In the genomic region with DNA sequence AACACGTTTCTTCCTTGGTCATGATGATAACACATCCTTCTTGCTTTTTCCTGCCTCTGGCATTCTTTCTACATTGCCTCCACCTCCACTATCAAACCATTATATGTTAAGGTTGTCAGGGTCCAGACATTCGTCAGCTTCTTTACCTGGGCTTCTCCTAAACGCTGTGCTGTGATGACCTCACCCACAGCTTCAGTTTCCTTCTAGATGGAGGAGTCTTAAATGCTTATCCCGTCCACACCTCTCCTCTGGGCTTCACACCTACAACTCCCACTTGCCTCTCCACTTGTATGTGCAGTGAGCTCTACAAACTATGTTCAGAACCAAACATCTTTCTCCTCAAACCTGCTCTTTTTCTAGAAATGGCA, we compare ENCODE assay signal across 8 cellular contexts. TPM values are rescaled to one million over a fixed set of nuclear protein-coding genes. Genes with fewer than 3 reads are reported as not detected.
DNase-seq lines count a peak whose midpoint lies in the region; ATAC-seq and TF ChIP-seq lines count a peak whose summit lies in the region.

No MANE protein-coding gene starts in this region.

- peaks cover 31% of the 10 kb centered on the region for H3K36me3 ChIP-seq in KOPT-K1 (ENCODE audit: insufficient read depth, low read length)
- peaks cover 0 to 17% (median 1%) of the 10 kb centered on the region in 4 donors for H3K36me3 ChIP-seq in esophagus muscularis mucosa
- peaks cover 6% of the 10 kb centered on the region for H3K36me3 ChIP-seq in smooth muscle cell (ENCODE audit: low read depth)

- peaks cover 22 to 35% (median 34%) of the 10 kb centered on the region in 4 donors for H3K4me1 ChIP-seq in esophagus muscularis mucosa
- peaks cover 18% of the 10 kb centered on the region for H3K4me1 ChIP-seq in smooth muscle cell (ENCODE audit: low read depth)

- H4K20me1 ChIP-seq in smooth muscle cell (ENCODE audit: low read depth), result peaks cover 22% of the 10 kb centered on the region

- H3K79me2 ChIP-seq in smooth muscle cell (ENCODE audit: low read depth), result peaks cover 32% of the 10 kb centered on the region

- H3F3A ChIP-seq in smooth muscle cell (ENCODE audit: low read depth), result peaks cover 5% of the 10 kb centered on the region

- TF ChIP-seq CTCF in esophagus muscularis mucosa (IDR thresholded peaks at IDR 0.05) (no peak), smooth muscle cell (IDR thresholded peaks at IDR 0.05; ENCODE audit: borderline replicate concordance, insufficient read depth, poor library complexity, severe bottlenecking) (no peak)

- no peak for TF ChIP-seq POLR2A in esophagus muscularis mucosa (IDR thresholded peaks at IDR 0.05; ENCODE audit: low read depth)

- intact Hi-C loops in esophagus muscularis mucosa (cut with DNase I), result loop anchor here (5.0 to 10.0 kb wide), 2 partner anchors 170 to 663 kb away; partner anchors contain the start of gene NABP1

- no peak for TF ChIP-seq EP300 in esophagus muscularis mucosa (IDR thresholded peaks at IDR 0.05)

- H3K27me3 ChIP-seq in esophagus muscularis mucosa (no peaks in the 10 kb centered on the region), smooth muscle cell (ENCODE audit: low read depth) (no peaks in the 10 kb centered on the region)

- H3K9me3 ChIP-seq in KOPT-K1 (ENCODE audit: insufficient read depth, low read length, poor library complexity, severe bottlenecking) (no peaks in the 10 kb centered on the region), esophagus muscularis mucosa (no peaks in the 10 kb centered on the region), smooth muscle cell (replicated peaks; ENCODE audit: low read depth) (no peaks in the 10 kb centered on the region)

- 36% methylated on average over 4 of the region's 4 CpGs for WGBS in esophagus muscularis mucosa
- WGBS in smooth muscle cell (ENCODE audit: low lambda C conversion rate), result 30% methylated on average over 4 of the region's 4 CpGs

- peak overlapping the region; percentile 88 for H3K9ac ChIP-seq in smooth muscle cell (ENCODE audit: low read depth)

- H3K4me3 ChIP-seq in esophagus muscularis mucosa (peak overlapping the region; percentile 77 to 89 (median 84)), smooth muscle cell (peak overlapping the region; percentile 83)

- peak overlapping the region; percentile 82 for H3K27ac ChIP-seq in KOPT-K1 (ENCODE audit: low read depth, low read length, poor library complexity, severe bottlenecking)
- H3K27ac ChIP-seq in esophagus muscularis mucosa (replicated peaks in 1 of 4), result peak overlapping the region; percentile 84 to 96 (median 91)
- H3K27ac ChIP-seq in smooth muscle cell (ENCODE audit: low read depth), result peak overlapping the region; percentile 96

- peak overlapping the region; percentile 93 for H2AFZ ChIP-seq in smooth muscle cell (ENCODE audit: low read depth)

- DNase-seq in esophagus muscularis mucosa (ENCODE audit: extremely low spot score), result no peak
- DNase-seq in smooth muscle cell (lab: John Stamatoyannopoulos, UW; ENCODE audit: unreplicated experiment), result no peak
- DNase-seq in NCI-H2171 (lab: John Stamatoyannopoulos, UW), result no peak
- no peak for DNase-seq in NCI-H1092 treated with DMSO at 0.1 percent for 48 hours (lab: John Stamatoyannopoulos, UW)

- ATAC-seq in GM18907 (IDR thresholded peaks at IDR 0.05; ENCODE audit: unreplicated experiment) (peak; percentile 3), HG02759 (IDR thresholded peaks at IDR 0.05; ENCODE audit: unreplicated experiment) (no peak), GM19324 (IDR thresholded peaks at IDR 0.05; ENCODE audit: low FRiP score, unreplicated experiment) (no peak)

- H3K4me2 ChIP-seq in smooth muscle cell, result peak overlapping the region; percentile 93

RNA-seq across cellular contexts. Expression of gene STAT1, which starts 0.7 kb away (rescaled TPM):
- total RNA-seq in esophagus muscularis mucosa (10 to 100 TPM; 44.2 to 57.3 (median 48.6) TPM), smooth muscle cell (66.5 and 74.6 TPM in 2 replicates)
- polyA plus RNA-seq in smooth muscle cell, result 30.5 and 33.7 TPM in 2 replicates
